In genomic region chr2:26724784-26725515, GRCh38 we compare ENCODE assay signal across 1 cellular context.
A peak's percentile ranks its signal among the peaks of the same experiment; 100 is the strongest.
TF ChIP-seq lines count a peak whose summit lies in the region.

No MANE protein-coding gene starts in this region.

TF ChIP-seq in HepG2, 621 proteins besides CTCF, POLR2A, EP300 and RAD21:
- 0 out of 2 replicates have a peak, but pooled peaks have one; percentile 17 for TF ChIP-seq ZFP37 (CRISPR knock-in tag; IDR thresholded peaks at IDR 0.05; ENCODE audit: borderline replicate concordance)
- TF ChIP-seq PCBP1 (IDR thresholded peaks at IDR 0.05; ENCODE audit: borderline replicate concordance, low read depth, low read length), result 0 out of 2 replicates have a peak, but pooled peaks have one; percentile 34
- peak; percentile 98 for TF ChIP-seq ZNF768 (CRISPR knock-in tag; IDR thresholded peaks at IDR 0.05)
- no peak for TF ChIP-seq ZEB1 (IDR thresholded peaks at IDR 0.05; ENCODE audit: insufficient replicate concordance, low read depth)
